ENCODE assay signal across 9 cellular contexts in genomic region chr15:93974804-93975481, GRCh38.
DNase-seq lines count a peak whose midpoint lies in the region; ATAC-seq, FAIRE-seq and TF ChIP-seq lines count a peak whose summit lies in the region.
"Had no signal": no experiment of that assay in that cellular context is flagged by ENCODE, and none has a peak within 500 bp of the region (broad histone marks: within the 10 kb centered on the region; RNA-seq: fewer than 3 reads in every experiment).

No MANE protein-coding gene starts in this region.

- H3K9me3 ChIP-seq in gastrocnemius medialis (no peaks in the 10 kb centered on the region), HAP-1 (no peaks in the 10 kb centered on the region)
- H3K9me3 ChIP-seq: SJSA1 had no signal

- TF ChIP-seq POLR2A in H54 (IDR thresholded peaks at IDR 0.05; ENCODE audit: low read depth, low read length) (no peak), gastrocnemius medialis (IDR thresholded peaks at IDR 0.05) (no peak)

- H3K36me3 ChIP-seq in gastrocnemius medialis, result no peaks in the 10 kb centered on the region
- H3K36me3 ChIP-seq in HAP-1 (replicated peaks), result no peaks in the 10 kb centered on the region
- H3K36me3 ChIP-seq: SJSA1 had no signal

- FAIRE-seq in H54 (lab: Jason Lieb, UNC) (no peak), HTR-8/SVneo (lab: Jason Lieb, UNC) (no peak)

- H3K4me3 ChIP-seq in fibroblast of mammary gland (ENCODE audit: control insufficient read depth, low read depth, low read length) (no peak overlapping the region), gastrocnemius medialis (no peak overlapping the region), HAP-1 (no peak overlapping the region)
- H3K4me3 ChIP-seq: SJSA1 had no signal

- intact Hi-C loops in gastrocnemius medialis (cut with DNase I; ENCODE audit: low total_unique reads), result loop anchor here (10.0 kb wide), 2 partner anchors 410 to 490 kb away; no protein-coding TSS in a partner anchor

- H3K4me1 Mint-ChIP-seq in natural killer cell treated with Interleukin-12 subunit alpha and Interleukin-12 subunit beta and Interleukin-15 and Interleukin-18, amount 100 ng/mL, for 72 hours (ENCODE audit: low read depth in 2 of 2), result no peaks in the 10 kb centered on the region

- TF ChIP-seq CTCF in fibroblast of mammary gland (conservative IDR thresholded peaks at IDR 0.05; ENCODE audit: control insufficient read depth, insufficient read depth, low read depth, low read length) (peak; percentile 55), gastrocnemius medialis (IDR thresholded peaks at IDR 0.05 in 4 of 5, conservative IDR thresholded peaks at IDR 0.05 in 1 of 5) (peak in 4 of 5 experiments; percentile 7 to 37 (median 28))

- no peak overlapping the region for H3K4me3 Mint-ChIP-seq in natural killer cell treated with Interleukin-12 subunit alpha and Interleukin-12 subunit beta and Interleukin-15 and Interleukin-18, amount 100 ng/mL, for 72 hours

- H3K4me1 ChIP-seq in gastrocnemius medialis (peaks cover 0 to 4% of the 10 kb centered on the region in 2 donors), HAP-1 (no peaks in the 10 kb centered on the region)
- H3K4me1 ChIP-seq: SJSA1 had no signal

- peaks cover 0 to 6% of the 10 kb centered on the region in 2 donors for H3K27me3 Mint-ChIP-seq in natural killer cell treated with Interleukin-12 subunit alpha and Interleukin-12 subunit beta and Interleukin-15 and Interleukin-18, amount 100 ng/mL, for 72 hours

- DNase-seq in H54 (ENCODE audit: insufficient read length, low spot score) (peak; percentile 12), NCI-H69 (lab: John Stamatoyannopoulos, UW) (peak; percentile 57), fibroblast of mammary gland (ENCODE audit: low read depth) (peak; percentile 66), gastrocnemius medialis (peak in 1 of 2 donors; percentile 12), HAP-1 (ENCODE audit: low spot score in 2 of 2) (no peak), ureter (ENCODE audit: low spot score) (no peak), HTR-8/SVneo (ENCODE audit: insufficient read length, low spot score) (no peak)
- no peak for DNase-seq in natural killer cell treated with Interleukin-12 subunit alpha and Interleukin-12 subunit beta and Interleukin-15 and Interleukin-18, amount 100 ng/mL, for 72 hours (ENCODE audit: low spot score)

- no peaks in the 10 kb centered on the region for H3K9me3 Mint-ChIP-seq in natural killer cell treated with Interleukin-12 subunit alpha and Interleukin-12 subunit beta and Interleukin-15 and Interleukin-18, amount 100 ng/mL, for 72 hours

- H3K27me3 ChIP-seq in gastrocnemius medialis (no peaks in the 10 kb centered on the region), HAP-1 (ENCODE audit: low read depth) (no peaks in the 10 kb centered on the region)
- H3K27me3 ChIP-seq: SJSA1 had no signal

- no peak overlapping the region for H3K27ac ChIP-seq in gastrocnemius medialis
- H3K27ac ChIP-seq: SJSA1 had no signal

- ATAC-seq in gastrocnemius medialis, result peak; percentile 36 to 68
- no peak for ATAC-seq in natural killer cell treated with Interleukin-12 subunit alpha and Interleukin-12 subunit beta and Interleukin-15 and Interleukin-18, amount 100 ng/mL, for 72 hours

- in situ Hi-C loops in gastrocnemius medialis (cut with MboI; ENCODE audit: low sequenced_read_pairs in 4 of 4), result loop anchor here in 3 of 4 donors (25.0 kb wide), 2 partner anchors 913 to 938 kb away; no protein-coding TSS in a partner anchor
- in situ Hi-C loops in HAP-1 (cut with MboI; ENCODE audit: low sequenced_read_pairs), result loop anchor here (25.0 kb wide), 2 partner anchors 137 to 938 kb away; no protein-coding TSS in a partner anchor

- no peak overlapping the region for H3K27ac Mint-ChIP-seq in natural killer cell treated with Interleukin-12 subunit alpha and Interleukin-12 subunit beta and Interleukin-15 and Interleukin-18, amount 100 ng/mL, for 72 hours

- H3K36me3 Mint-ChIP-seq in natural killer cell treated with Interleukin-12 subunit alpha and Interleukin-12 subunit beta and Interleukin-15 and Interleukin-18, amount 100 ng/mL, for 72 hours, result no peaks in the 10 kb centered on the region

Comparison
In these comparisons a context has a peak if more than half of its experiments do, and no peak if none do; other contexts are left out.
1. DNase-seq: peak in H54 (single experiment), NCI-H69 (single experiment) and fibroblast of mammary gland (single experiment); none in HAP-1 (0 of 2), ureter (single experiment), HTR-8/SVneo (single experiment) and natural killer cell treated with Interleukin-12 subunit alpha and Interleukin-12 subunit beta and Interleukin-15 and Interleukin-18, amount 100 ng/mL, for 72 hours (single experiment).
2. ATAC-seq: peak in gastrocnemius medialis (2 of 2); none in natural killer cell treated with Interleukin-12 subunit alpha and Interleukin-12 subunit beta and Interleukin-15 and Interleukin-18, amount 100 ng/mL, for 72 hours (0 of 2).